8 cellular contexts compared by ENCODE assay signal in the genomic region with DNA sequence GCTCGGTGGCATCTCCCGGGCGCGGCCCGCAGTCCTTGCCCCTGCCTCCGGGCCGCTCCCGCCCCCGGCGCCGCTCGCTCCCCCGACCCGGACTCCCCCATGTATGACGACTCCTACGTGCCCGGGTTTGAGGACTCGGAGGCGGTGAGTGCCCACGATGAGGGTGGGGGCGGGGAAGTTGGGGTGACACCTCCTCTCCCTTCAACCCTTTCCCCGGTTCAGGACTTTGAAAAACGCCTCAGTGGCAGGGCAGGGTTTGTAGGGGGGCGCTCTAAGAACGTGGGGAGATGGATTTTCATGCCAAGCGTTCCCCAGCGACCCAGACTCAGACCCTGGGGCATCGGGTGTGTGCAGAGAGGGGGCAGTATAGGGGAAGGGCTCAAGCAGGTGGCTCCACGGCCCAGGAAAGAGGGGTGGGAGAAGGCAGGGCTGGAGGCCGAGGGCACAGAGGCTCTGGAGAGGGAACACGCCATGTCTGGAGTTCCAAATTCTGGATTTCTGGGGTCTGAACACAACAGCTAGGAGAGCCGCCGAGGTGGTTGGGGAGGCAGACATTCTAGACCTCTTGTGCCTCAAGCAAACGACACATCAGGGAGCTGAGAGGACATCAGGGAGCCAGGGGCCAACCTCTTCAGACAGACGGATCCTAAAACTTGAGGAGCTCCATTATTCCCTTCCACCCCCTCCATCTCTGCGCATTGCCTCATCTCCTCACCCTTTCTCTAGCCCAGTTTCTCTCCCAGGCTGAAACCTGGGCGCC. TPM values are rescaled to one million over a fixed set of nuclear protein-coding genes. Genes with fewer than 3 reads are reported as not detected.
A peak's percentile ranks its signal among the peaks of the same experiment; 100 is the strongest.
DNase-seq lines count a peak whose midpoint lies in the region; ATAC-seq and TF ChIP-seq lines count a peak whose summit lies in the region.

No MANE protein-coding gene starts in this region.

- peak in 6 of 10 experiments; percentile 20 to 38 (median 31) for DNase-seq in CD4-positive, alpha-beta T cell
- DNase-seq in activated naive CD4-positive, alpha-beta T cell treated with anti-CD3 and anti-CD28 coated beads, Interleukin-2, amount 50 U/mL, for 16 hours: peak; percentile 45
- DNase-seq in kidney epithelial cell (ENCODE audit: low read depth) (no peak), SKM-1 treated with dmso at 0.1 percent for 144 hours (lab: John Stamatoyannopoulos, UW; ENCODE audit: unreplicated experiment) (no peak), occipital lobe (lab: John Stamatoyannopoulos, UW) (no peak)
- no peak for DNase-seq in stimulated activated naive B cell treated with anti-CD40 and anti-IgM and Interleukin-4, amounts not matched to agents 10 μg/mL and 1 μg/mL and 100 μg/mL, for 72 hours

- peak overlapping the region; percentile 93 for H3K4me3 Mint-ChIP-seq in CD4-positive, alpha-beta T cell
- peak overlapping the region; percentile 72 to 95 (median 88) for H3K4me3 Mint-ChIP-seq in IgD-negative memory B cell
- H3K4me3 Mint-ChIP-seq in stimulated activated naive B cell treated with anti-CD40 and anti-IgM and Interleukin-4, amounts not matched to agents 10 μg/mL and 1 μg/mL and 100 μg/mL, for 72 hours: peak overlapping the region; percentile 75 to 86

- H3K27ac ChIP-seq in CD4-positive, alpha-beta T cell (ENCODE audit: low read depth, low read length): no peak overlapping the region

- POLR2A ChIA-PET in CD4-positive, alpha-beta T cell (lab: Charles Lee): interaction anchor here (2.3 kb wide), 1 partner anchor 32 kb away, joined by 7 read pairs; the partner anchor contains the start of gene DDX23

- no peaks in the 10 kb centered on the region for H3K9me3 ChIP-seq in CD4-positive, alpha-beta T cell (ENCODE audit: control insufficient read depth, low read length)

- H3K36me3 ChIP-seq in kidney epithelial cell (ENCODE audit: control insufficient read depth, insufficient read depth, low read length): peaks cover 1% of the 10 kb centered on the region

- H3K27me3 Mint-ChIP-seq in CD4-positive, alpha-beta T cell: no peaks in the 10 kb centered on the region
- H3K27me3 Mint-ChIP-seq in IgD-negative memory B cell: peaks cover 5% of the 10 kb centered on the region
- peaks cover 24 to 32% of the 10 kb centered on the region in 2 donors for H3K27me3 Mint-ChIP-seq in stimulated activated naive B cell treated with anti-CD40 and anti-IgM and Interleukin-4, amounts not matched to agents 10 μg/mL and 1 μg/mL and 100 μg/mL, for 72 hours

- no peaks in the 10 kb centered on the region for H3K27me3 ChIP-seq in CD4-positive, alpha-beta T cell (ENCODE audit: control insufficient read depth, insufficient read depth, low read length)
- no peaks in the 10 kb centered on the region for H3K27me3 ChIP-seq in kidney epithelial cell (ENCODE audit: control insufficient read depth, insufficient read depth, low read length)

- intact Hi-C loops in CD4-positive, alpha-beta T cell (cut with DNase I, micrococcal nuclease): no loop called here

- peak; percentile 19 for TF ChIP-seq CTCF in CD4-positive, alpha-beta T cell (IDR thresholded peaks at IDR 0.05)
- TF ChIP-seq CTCF in kidney epithelial cell (IDR thresholded peaks at IDR 0.05; ENCODE audit: insufficient read depth, low read length, poor library complexity, severe bottlenecking): peak; percentile 35

- CTCF ChIA-PET in CD4-positive, alpha-beta T cell (lab: Charles Lee): no interaction called here

- H3K4me1 Mint-ChIP-seq in CD4-positive, alpha-beta T cell (ENCODE audit: low read depth): peaks cover 39% of the 10 kb centered on the region
- peaks cover 3 to 13% (median 6%) of the 10 kb centered on the region in 3 donors for H3K4me1 Mint-ChIP-seq in IgD-negative memory B cell
- peaks cover 19 to 52% of the 10 kb centered on the region in 2 donors for H3K4me1 Mint-ChIP-seq in stimulated activated naive B cell treated with anti-CD40 and anti-IgM and Interleukin-4, amounts not matched to agents 10 μg/mL and 1 μg/mL and 100 μg/mL, for 72 hours

- no peaks in the 10 kb centered on the region for H3K9me3 Mint-ChIP-seq in CD4-positive, alpha-beta T cell
- no peaks in the 10 kb centered on the region for H3K9me3 Mint-ChIP-seq in IgD-negative memory B cell
- H3K9me3 Mint-ChIP-seq in stimulated activated naive B cell treated with anti-CD40 and anti-IgM and Interleukin-4, amounts not matched to agents 10 μg/mL and 1 μg/mL and 100 μg/mL, for 72 hours: no peaks in the 10 kb centered on the region

- H3K27ac Mint-ChIP-seq in CD4-positive, alpha-beta T cell: peak overlapping the region; percentile 28
- H3K27ac Mint-ChIP-seq in IgD-negative memory B cell: no peak overlapping the region
- no peak overlapping the region for H3K27ac Mint-ChIP-seq in stimulated activated naive B cell treated with anti-CD40 and anti-IgM and Interleukin-4, amounts not matched to agents 10 μg/mL and 1 μg/mL and 100 μg/mL, for 72 hours

- H3K36me3 Mint-ChIP-seq in CD4-positive, alpha-beta T cell (ENCODE audit: low read depth): no peaks in the 10 kb centered on the region
- no peaks in the 10 kb centered on the region for H3K36me3 Mint-ChIP-seq in IgD-negative memory B cell
- H3K36me3 Mint-ChIP-seq in stimulated activated naive B cell treated with anti-CD40 and anti-IgM and Interleukin-4, amounts not matched to agents 10 μg/mL and 1 μg/mL and 100 μg/mL, for 72 hours: no peaks in the 10 kb centered on the region

- ATAC-seq in CD4-positive, alpha-beta T cell (ENCODE audit: poor library complexity): peak; percentile 16
- ATAC-seq in stimulated activated naive B cell treated with anti-CD40 and anti-IgM and Interleukin-4, amounts not matched to agents 10 μg/mL and 1 μg/mL and 100 μg/mL, for 72 hours (replicated peaks): no peak
- no peak for ATAC-seq in GM18909 (IDR thresholded peaks at IDR 0.05; ENCODE audit: poor library complexity, unreplicated experiment)

- peak overlapping the region; percentile 65 for H3K4me3 ChIP-seq in kidney epithelial cell (ENCODE audit: low read depth, low read length)

RNA-seq across cellular contexts. Expression of gene CACNB3, which starts 0.7 kb away (rescaled TPM):
- total RNA-seq in CD4-positive, alpha-beta T cell: 1 to 10 TPM; 3.9 to 5.7 TPM
- 0.39 TPM for polyA plus RNA-seq in IgD-negative memory B cell
- total RNA-seq in kidney epithelial cell (24.5 and 25.4 TPM in 2 replicates), occipital lobe (44.3 TPM)

RNA-seq across cellular contexts. Expression of gene ADCY6, which starts 30.1 kb away (rescaled TPM):
- not detected for total RNA-seq in CD4-positive, alpha-beta T cell
- not detected for polyA plus RNA-seq in IgD-negative memory B cell
- 24.3 and 26.2 TPM in 2 replicates for total RNA-seq in kidney epithelial cell
- 31.5 TPM for total RNA-seq in occipital lobe

RNA-seq across cellular contexts. Expression of gene DDX23, which starts 33.0 kb away (rescaled TPM):
- total RNA-seq in CD4-positive, alpha-beta T cell: 10 to 100 TPM; 69.4 to 76.5 TPM
- 51.8 TPM for polyA plus RNA-seq in IgD-negative memory B cell
- total RNA-seq in kidney epithelial cell (64.1 and 65.1 TPM in 2 replicates), occipital lobe (48.8 TPM)

RNA-seq across cellular contexts. Expression of gene RND1, which starts 46.7 kb away (rescaled TPM):
- 1 to 10 TPM; 4.8 to 5.7 TPM for total RNA-seq in CD4-positive, alpha-beta T cell
- 2.6 TPM for polyA plus RNA-seq in IgD-negative memory B cell
- total RNA-seq in kidney epithelial cell (9.9 and 10.7 TPM in 2 replicates), occipital lobe (22.9 TPM)

Comparison
In these comparisons a context has a peak if more than half of its experiments do, and no peak if none do; other contexts are left out.
1. DNase-seq: peak in CD4-positive, alpha-beta T cell (6 of 10) and activated naive CD4-positive, alpha-beta T cell treated with anti-CD3 and anti-CD28 coated beads, Interleukin-2, amount 50 U/mL, for 16 hours (single experiment); none in kidney epithelial cell (single experiment), stimulated activated naive B cell treated with anti-CD40 and anti-IgM and Interleukin-4, amounts not matched to agents 10 μg/mL and 1 μg/mL and 100 μg/mL, for 72 hours (single experiment), SKM-1 treated with dmso at 0.1 percent for 144 hours (single experiment) and occipital lobe (single experiment).
2. RNA of gene ADCY6, which starts 30.1 kb away (total RNA-seq): 31.5 TPM in occipital lobe (single experiment) and 24.3 to 26.2 TPM in kidney epithelial cell; not detected in CD4-positive, alpha-beta T cell; every median in the first group is over 10 times any median in the second.
3. Peak in every context shown above with its lines, with median percentiles within 50 percentile points of each other: H3K4me3 Mint-ChIP-seq.